ENCODE assay signal across 22 cellular contexts in the genomic region with DNA sequence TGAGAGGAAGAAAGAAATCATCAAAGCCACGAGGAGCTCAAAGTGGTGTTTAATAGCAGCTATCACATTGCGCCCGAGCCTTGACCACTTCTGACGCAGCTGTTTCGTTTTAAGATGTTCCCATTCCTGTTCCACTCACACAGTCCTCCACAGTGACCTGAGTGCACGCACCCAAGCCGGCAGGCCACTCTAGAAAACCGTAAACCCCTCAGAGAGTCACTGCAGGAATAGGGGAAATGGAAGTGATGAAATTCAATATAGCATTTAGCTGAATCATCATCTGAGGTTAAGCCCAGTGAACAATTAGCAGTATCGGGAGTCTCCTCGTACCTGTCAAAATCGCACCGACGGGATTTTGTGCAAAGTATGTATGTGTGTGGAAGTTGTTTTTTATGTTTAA. TPM values are rescaled to one million over a fixed set of nuclear protein-coding genes. Genes with fewer than 3 reads are reported as not detected.
DNase-seq lines count a peak whose midpoint lies in the region; ATAC-seq, FAIRE-seq and TF ChIP-seq lines count a peak whose summit lies in the region.
"Had no signal": no experiment of that assay in that cellular context is flagged by ENCODE, and none has a peak within 500 bp of the region (broad histone marks: within the 10 kb centered on the region; RNA-seq: fewer than 3 reads in every experiment).

No MANE protein-coding gene starts in this region.

- peaks cover 28% of the 10 kb centered on the region for H3K4me1 Mint-ChIP-seq in CD14-positive monocyte
- H3K4me1 Mint-ChIP-seq: activated naive CD4-positive, alpha-beta T cell treated with anti-CD3 and anti-CD28 coated beads, Interleukin-2, amount 10 ng/mL, durations not matched to agents 7 days and 5 days; memory B cell had no signal

- H3K9me3 Mint-ChIP-seq in CD14-positive monocyte, result peaks cover 0 to 10% (median 3%) of the 10 kb centered on the region in 7 donors
- H3K9me3 Mint-ChIP-seq: activated naive CD4-positive, alpha-beta T cell treated with anti-CD3 and anti-CD28 coated beads, Interleukin-2, amount 10 ng/mL, durations not matched to agents 7 days and 5 days had no signal

- ATAC-seq in PC-3 (no peak), left ventricle myocardium superior (peak; percentile 56), GM21723 (IDR thresholded peaks at IDR 0.05; ENCODE audit: unreplicated experiment) (no peak)
- ATAC-seq: sciatic nerve, SK-N-SH treated with all-trans-retinoic acid at 6 μM for 48 hours had no signal

- no peak for FAIRE-seq in RCC 7860 (lab: Jason Lieb, UNC)
- FAIRE-seq: H1, HTR-8/SVneo had no signal

- H3K27me3 ChIP-seq in PC-3 (ENCODE audit: low read length) (peaks cover 81% of the 10 kb centered on the region), GM23248 (replicated peaks; ENCODE audit: insufficient read depth) (no peaks in the 10 kb centered on the region)
- H3K27me3 ChIP-seq: colonic mucosa had no signal

- H3K4me1 ChIP-seq in PC-3 (ENCODE audit: insufficient read depth, low read length) (no peaks in the 10 kb centered on the region), GM23248 (ENCODE audit: insufficient read depth) (no peaks in the 10 kb centered on the region)
- H3K4me1 ChIP-seq: colonic mucosa had no signal

- H3K36me3 Mint-ChIP-seq in CD14-positive monocyte, result no peaks in the 10 kb centered on the region
- H3K36me3 Mint-ChIP-seq: activated naive CD4-positive, alpha-beta T cell treated with anti-CD3 and anti-CD28 coated beads, Interleukin-2, amount 10 ng/mL, durations not matched to agents 7 days and 5 days; memory B cell had no signal

- CTCF ChIA-PET in PC-3 (lab: Charles Lee), result no interaction called here

- peak overlapping the region; percentile 47 to 90 for H3K4me3 Mint-ChIP-seq in CD14-positive monocyte
- H3K4me3 Mint-ChIP-seq: activated naive CD4-positive, alpha-beta T cell treated with anti-CD3 and anti-CD28 coated beads, Interleukin-2, amount 10 ng/mL, durations not matched to agents 7 days and 5 days; memory B cell had no signal

- H3K4me3 ChIP-seq in PC-3 (ENCODE audit: low read length) (no peak overlapping the region), GM23248 (no peak overlapping the region)
- H3K4me3 ChIP-seq: colonic mucosa had no signal

- H3K27ac ChIP-seq in PC-3 (ENCODE audit: low read length), result no peak overlapping the region
- H3K27ac ChIP-seq in GM23248, result no peak overlapping the region
- H3K27ac ChIP-seq: colonic mucosa had no signal

- 89 to 90% methylated on average over 13 of the region's 13 CpGs for WGBS in GM23248 (ENCODE audit: low coverage in 1 of 2, low lambda C conversion rate in 2 of 2, missing lambda C conversion rate in 2 of 2), 2 experiments

- peak overlapping the region in 1 of 7 donors; percentile 36 for H3K27ac Mint-ChIP-seq in CD14-positive monocyte
- H3K27ac Mint-ChIP-seq: activated naive CD4-positive, alpha-beta T cell treated with anti-CD3 and anti-CD28 coated beads, Interleukin-2, amount 10 ng/mL, durations not matched to agents 7 days and 5 days; memory B cell had no signal

- H3K9me2 ChIP-seq in PC-3 (replicated peaks; ENCODE audit: low read length), result no peaks in the 10 kb centered on the region
- no peaks in the 10 kb centered on the region for H3K9me2 ChIP-seq in GM23248 (ENCODE audit: insufficient read depth)

- no peak overlapping the region for H2AFZ ChIP-seq in PC-3 (ENCODE audit: low read length)
- H2AFZ ChIP-seq in GM23248, result no peak overlapping the region

- in situ Hi-C loops in GM23248 (cut with MboI), result no loop called here

- H3K36me3 ChIP-seq in PC-3 (ENCODE audit: low read depth, low read length), result no peaks in the 10 kb centered on the region
- H3K36me3 ChIP-seq in GM23248 (ENCODE audit: low read depth), result no peaks in the 10 kb centered on the region
- H3K36me3 ChIP-seq: colonic mucosa had no signal

- DNase-seq in CD14-positive monocyte (ENCODE audit: low spot score), result no peak
- DNase-seq in HT1080 (ENCODE audit: low read depth), result peak; percentile 30
- no peak for DNase-seq in PC-3
- DNase-seq in left ventricle myocardium superior, result no peak
- DNase-seq in GM23248, result no peak
- DNase-seq in stimulated activated CD4-positive, alpha-beta T cell treated with anti-CD3 and anti-CD28 coated beads, Interleukin-12 subunit alpha, Interleukin-12 subunit beta, amount 100 ng/mL, for 4 hours, result no peak
- DNase-seq in RCC 7860 (ENCODE audit: low spot score), result no peak
- DNase-seq: activated CD4-positive, alpha-beta T cell treated with anti-CD3 and anti-CD28 coated beads, Interleukin-2, amount 50 U/mL, for 1 hour; activated naive CD4-positive, alpha-beta T cell treated with anti-CD3 and anti-CD28 coated beads, Interleukin-2, amount 10 ng/mL, durations not matched to agents 7 days and 5 days; activated T-cell treated with anti-CD3 and anti-CD28 coated beads for 4 hours; colonic mucosa; NCI-H2029 treated with DMSO at 0.1 percent for 48 hours; stimulated activated CD4-positive, alpha-beta T cell treated with anti-CD3 and anti-CD28 coated beads, Interleukin-4, amount 100 ng/mL, for 24 hours; stimulated activated CD8-positive, alpha-beta memory T cell treated with anti-CD3 and anti-CD28 coated beads, Interleukin-4, amount 100 ng/mL, for 48 hours had no signal

- H3F3A ChIP-seq in PC-3 (ENCODE audit: low read length, unreplicated experiment), result no peaks in the 10 kb centered on the region
- no peaks in the 10 kb centered on the region for H3F3A ChIP-seq in GM23248 (ENCODE audit: insufficient read depth)

- peaks cover 53 to 73% (median 58%) of the 10 kb centered on the region in 3 donors for H3K27me3 Mint-ChIP-seq in CD14-positive monocyte (ENCODE audit: low read depth in 3 of 3)

- H3K4me2 ChIP-seq in PC-3 (ENCODE audit: low read length), result peak overlapping the region; percentile 30; the same call in 1 of the 2 replicates
- H3K4me2 ChIP-seq in GM23248 (ENCODE audit: unreplicated experiment), result no peak overlapping the region

- no peak for TF ChIP-seq CTCF in CD14-positive monocyte (IDR thresholded peaks at IDR 0.05)
- TF ChIP-seq CTCF in PC-3 (conservative IDR thresholded peaks at IDR 0.05; ENCODE audit: low read depth, low read length), result no peak

- intact Hi-C loops in CD14-positive monocyte (cut with micrococcal nuclease), result no loop called here
- intact Hi-C loops in PC-3 (cut with micrococcal nuclease), result no loop called here
- intact Hi-C loops in left ventricle myocardium superior (cut with micrococcal nuclease), result no loop called here

- no peak overlapping the region for H3K9ac ChIP-seq in PC-3 (ENCODE audit: low read length)
- H3K9ac ChIP-seq in GM23248, result no peak overlapping the region

- POLR2A ChIA-PET in PC-3 (lab: Charles Lee; ENCODE audit: unreplicated experiment), result no interaction called here

- no peaks in the 10 kb centered on the region for H3K9me3 ChIP-seq in PC-3 (ENCODE audit: low read length)
- no peaks in the 10 kb centered on the region for H3K9me3 ChIP-seq in GM23248 (ENCODE audit: low read depth)
- H3K9me3 ChIP-seq: colonic mucosa had no signal

- no TSS peak for BruUV-seq in PC-3 (replicated peaks; lab: Mats Ljungman, UMichigan)

- H3K79me2 ChIP-seq in PC-3 (ENCODE audit: low read length) (no peaks in the 10 kb centered on the region), GM23248 (ENCODE audit: insufficient read depth) (no peaks in the 10 kb centered on the region)

- H4K20me1 ChIP-seq in PC-3 (ENCODE audit: low read length) (no peaks in the 10 kb centered on the region), GM23248 (ENCODE audit: insufficient read depth) (no peaks in the 10 kb centered on the region)

RNA-seq across cellular contexts. Expression of a gene that starts 17.9 kb away (rescaled TPM):
- polyA plus RNA-seq in CD14-positive monocyte, result not detected
- total RNA-seq in HT1080 (2014; rRNA removed; shearing (Covaris generic)), result 1.2 TPM in 2 replicates
- 1.5 TPM in 2 replicates for polyA plus RNA-seq in HT1080 (2015; cell fraction: cytosol; rRNA removed)
- polyA plus RNA-seq in HT1080 (2015; cell fraction: nucleus; rRNA removed), result 0.56 and 1.3 TPM in 2 replicates
- total RNA-seq in PC-3 (2014; rRNA removed), result not detected in 2 replicates
- 180 TPM for total RNA-seq in left ventricle myocardium superior
- 11.2 and 13.4 TPM in 2 replicates for total RNA-seq in GM23248 (2014; rRNA removed; shearing (Covaris generic))
- polyA plus RNA-seq in GM23248 (2016; fragmentation: Nextera tagmentation; extraction: Ambion mirVana), result 17.8 and 19.3 TPM in 2 replicates
- total RNA-seq: H1, M059J, temporal lobe had no signal

Comparison
In these comparisons a context has a peak if more than half of its experiments do, and no peak if none do; other contexts are left out.
1. RNA of a gene that starts 17.9 kb away (total RNA-seq): 180 TPM in left ventricle myocardium superior (single experiment); 11.2 to 13.4 TPM in GM23248, 1.2 TPM in HT1080 and not detected in PC-3; every median in the first group is over 10 times any median in the second.